Comparison of ENCODE assay signal across 14 cellular contexts in the genomic region with DNA sequence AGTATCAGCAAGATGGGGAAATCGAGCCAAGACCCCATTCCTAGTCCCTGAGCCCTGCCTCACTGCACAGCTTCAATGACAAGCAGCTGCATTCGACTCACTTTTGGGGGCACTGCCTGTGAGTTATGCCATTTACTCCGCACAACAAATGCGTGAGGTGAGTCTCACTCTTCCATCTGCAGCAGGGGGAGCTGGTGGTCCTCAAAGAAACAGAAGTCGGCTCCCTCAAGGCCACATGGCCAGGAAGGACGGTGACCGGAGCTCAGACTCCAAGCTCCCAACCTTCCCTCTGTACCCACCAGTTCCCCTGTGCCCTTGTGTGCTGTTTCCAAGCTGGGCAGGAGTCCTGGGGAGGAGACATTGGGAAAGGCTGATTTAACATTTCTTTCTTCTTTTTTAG.
DNase-seq lines count a peak whose midpoint lies in the region; ATAC-seq, FAIRE-seq and TF ChIP-seq lines count a peak whose summit lies in the region.
"Had no signal": no experiment of that assay in that cellular context is flagged by ENCODE, and none has a peak within 500 bp of the region (broad histone marks: within the 10 kb centered on the region; RNA-seq: fewer than 3 reads in every experiment).

No MANE protein-coding gene starts in this region.

- no peak for TF ChIP-seq POLR2A in GM12878 (IDR thresholded peaks at IDR 0.05; ENCODE audit: low read depth, low read length)

- WGBS in GM12878 (ENCODE audit: insufficient coverage, insufficient replicate concordance, low lambda C conversion rate, missing lambda C conversion rate): 5% methylated on average over 7 of the region's 7 CpGs
- 55% methylated on average over 7 of the region's 7 CpGs for WGBS in mesenchymal stem cell

- no peak overlapping the region for H4K91ac ChIP-seq in mesenchymal stem cell (ENCODE audit: low read length)

- H4K8ac ChIP-seq in mesenchymal stem cell (ENCODE audit: low read length): no peak overlapping the region

- peak; percentile 68 for ATAC-seq in GM12878
- ATAC-seq in GM18858 (IDR thresholded peaks at IDR 0.05; ENCODE audit: unreplicated experiment): no peak
- ATAC-seq: activated CD4-positive, CD25-positive, alpha-beta regulatory T cell treated with anti-CD3 and anti-CD28 coated beads, Interleukin-2, amount 50 U/mL, for 24 hours had no signal

- H3K9ac ChIP-seq in GM12878 (ENCODE audit: control insufficient read depth, insufficient read depth, low read length): no peak overlapping the region
- H3K9ac ChIP-seq in mesenchymal stem cell (ENCODE audit: low read length): no peak overlapping the region

- CTCF ChIA-PET in GM12878 (lab: Yijun Ruan, JAX) (interaction anchor here (0.6 to 2.1 kb wide), 10 partner anchors 83 to 262 kb away, joined by 3 to 41 read pairs (median 4); no protein-coding TSS in a partner anchor), MCF 10A (lab: Yijun Ruan, JAX) (interaction anchor here (0.7 kb wide), 1 partner anchor 93 kb away, joined by 3 read pairs; no protein-coding TSS in a partner anchor)

- H2AK5ac ChIP-seq in mesenchymal stem cell (ENCODE audit: low read length, severe bottlenecking): no peak overlapping the region

- H3K4me3 Mint-ChIP-seq in nephron progenitor cell (no peak overlapping the region), MCF 10A (ENCODE audit: unreplicated experiment) (no peak overlapping the region)

- H3K36me3 ChIP-seq in GM12878 (ENCODE audit: control insufficient read depth in 2 of 2, insufficient read depth in 2 of 2, low read length in 1 of 2) (no peaks in the 10 kb centered on the region), mesenchymal stem cell (ENCODE audit: control insufficient read depth in 1 of 2, insufficient read depth in 2 of 2, low read depth in 1 of 2, low read length in 2 of 2) (no peaks in the 10 kb centered on the region)
- H3K36me3 ChIP-seq: suprapubic skin had no signal

- peak in 1 of 3 experiments; percentile 52; a peak in 2 of 6 replicates for TF ChIP-seq CTCF in GM12878 (IDR thresholded peaks at IDR 0.05 in 2 of 3, conservative IDR thresholded peaks at IDR 0.05 in 1 of 3; ENCODE audit: control insufficient read depth in 2 of 3, extremely low read depth in 1 of 3, insufficient read depth in 1 of 3, low read depth in 3 of 3, low read length in 3 of 3)
- peak; percentile 44 for TF ChIP-seq CTCF in nephron progenitor cell (IDR thresholded peaks at IDR 0.05)
- TF ChIP-seq CTCF in MCF 10A (IDR thresholded peaks at IDR 0.05; ENCODE audit: unreplicated experiment): no peak

- H3K27me3 ChIP-seq in GM12878 (replicated peaks in 1 of 2; ENCODE audit: control insufficient read depth in 2 of 2, insufficient read depth in 2 of 2, low read length in 1 of 2) (peaks cover 0 to 3% of the 10 kb centered on the region in 2 experiments; a peak in 3 of 4 replicates), mesenchymal stem cell (ENCODE audit: control insufficient read depth in 1 of 2, insufficient read depth in 1 of 2, low read length in 2 of 2) (peaks cover 76 to 86% of the 10 kb centered on the region in 2 experiments)

- no peak overlapping the region for H3K14ac ChIP-seq in mesenchymal stem cell (ENCODE audit: low read length in 2 of 2)

- peak; percentile 57 for DNase-seq in ELF-1 (ENCODE audit: low read depth, low spot score)
- DNase-seq in HT1080 (ENCODE audit: low read depth): peak; percentile 23
- DNase-seq in GM12878 (ENCODE audit: low read depth, low spot score): no peak
- peak; percentile 38 for DNase-seq in nephron progenitor cell
- DNase-seq in MCF 10A (ENCODE audit: unreplicated experiment): no peak
- DNase-seq in mesenchymal stem cell: no peak
- DNase-seq: MV-4-11, NCI-H510A, SIG-M5 had no signal

- H3K79me2 ChIP-seq in GM12878 (ENCODE audit: control insufficient read depth, insufficient read depth, low read length): no peaks in the 10 kb centered on the region

- POLR2A ChIA-PET in GM12878 (lab: Charles Lee): no interaction called here
- POLR2A ChIA-PET in MCF 10A (lab: Yijun Ruan, JAX): no interaction called here

- peaks cover 15% of the 10 kb centered on the region for H3K4me1 Mint-ChIP-seq in nephron progenitor cell
- H3K4me1 Mint-ChIP-seq in MCF 10A (ENCODE audit: insufficient read depth, unreplicated experiment): no peaks in the 10 kb centered on the region

- RAD21 ChIA-PET in GM12878 (lab: Charles Lee; ENCODE audit: unreplicated experiment): interaction anchor here (0.6 to 1.9 kb wide), 6 partner anchors 90 to 1774 kb away, joined by 3 to 32 read pairs (median 3); no protein-coding TSS in a partner anchor

- H3K9me3 ChIP-seq in GM12878 (replicated peaks; ENCODE audit: control insufficient read depth, insufficient read depth, low read length) (no peaks in the 10 kb centered on the region), mesenchymal stem cell (ENCODE audit: control insufficient read depth, low read length) (no peaks in the 10 kb centered on the region)
- H3K9me3 ChIP-seq: suprapubic skin had no signal

- H3K9me3 Mint-ChIP-seq in nephron progenitor cell (no peaks in the 10 kb centered on the region), MCF 10A (ENCODE audit: unreplicated experiment) (no peaks in the 10 kb centered on the region)

- H3K27ac Mint-ChIP-seq in nephron progenitor cell (no peak overlapping the region), MCF 10A (ENCODE audit: low read depth, unreplicated experiment) (no peak overlapping the region)

- intact Hi-C loops in GM12878 (cut with micrococcal nuclease; ENCODE audit: unreplicated experiment): no loop called here
- intact Hi-C loops in MCF 10A (cut with micrococcal nuclease): no loop called here

- in situ Hi-C loops in GM12878 (cut with MboI): no loop called here

- no peak overlapping the region for H3K18ac ChIP-seq in mesenchymal stem cell (ENCODE audit: low read depth in 1 of 2, low read length in 2 of 2)

- FAIRE-seq in GM12878 (lab: Jason Lieb, UNC): no peak
- FAIRE-seq: astrocyte, D721Med had no signal

- no peak overlapping the region for H3K4ac ChIP-seq in mesenchymal stem cell (ENCODE audit: low read depth in 1 of 2, low read length in 2 of 2)

- no peaks in the 10 kb centered on the region for H3K79me1 ChIP-seq in mesenchymal stem cell (replicated peaks; ENCODE audit: low read length, poor library complexity, severe bottlenecking)

- TF ChIP-seq EP300 in GM12878 (IDR thresholded peaks at IDR 0.05; ENCODE audit: borderline replicate concordance in 1 of 2, control insufficient read depth in 1 of 2, low read depth in 2 of 2, low read length in 2 of 2): no peak

- H2BK120ac ChIP-seq in mesenchymal stem cell (ENCODE audit: low read depth, low read length): no peak overlapping the region

- H2BK15ac ChIP-seq in mesenchymal stem cell (ENCODE audit: low read depth, poor library complexity, severe bottlenecking): no peak overlapping the region

- no peak overlapping the region for H3K23ac ChIP-seq in mesenchymal stem cell (ENCODE audit: low read length in 2 of 2)

- peak; percentile 35; the same call in 1 of the 2 replicates for TF ChIP-seq RAD21 in GM12878 (IDR thresholded peaks at IDR 0.05; ENCODE audit: insufficient read depth, low read depth, low read length)

- no peaks in the 10 kb centered on the region for H4K20me1 ChIP-seq in GM12878 (ENCODE audit: control insufficient read depth, insufficient read depth)

- H3K36me3 Mint-ChIP-seq in nephron progenitor cell (ENCODE audit: low read depth) (no peaks in the 10 kb centered on the region), MCF 10A (ENCODE audit: insufficient read depth, unreplicated experiment) (no peaks in the 10 kb centered on the region)

- SMC1A ChIA-PET in GM12878 (lab: Charles Lee; ENCODE audit: uncharacterized antibody, unreplicated experiment): interaction anchor here (0.6 to 2.1 kb wide), 11 partner anchors 14 to 263 kb away, joined by 3 to 23 read pairs (median 3); no protein-coding TSS in a partner anchor

- no TSS peak for BruUV-seq in GM12878 (replicated peaks; lab: Mats Ljungman, UMichigan)
- BruUV-seq in MCF 10A (replicated peaks; lab: Mats Ljungman, UMichigan): no TSS peak

- H3K27me3 Mint-ChIP-seq in nephron progenitor cell (ENCODE audit: low read depth, poor library complexity) (peaks cover 56% of the 10 kb centered on the region), MCF 10A (ENCODE audit: insufficient read depth, unreplicated experiment) (peaks cover 75% of the 10 kb centered on the region)

- H3K4me3 ChIP-seq in GM12878 (no peak overlapping the region), mesenchymal stem cell (ENCODE audit: insufficient read depth in 1 of 2, low read depth in 1 of 2, low read length in 2 of 2) (no peak overlapping the region)
- H3K4me3 ChIP-seq: suprapubic skin had no signal

- H3K27ac ChIP-seq in GM12878 (ENCODE audit: control insufficient read depth, insufficient read depth) (no peak overlapping the region), mesenchymal stem cell (ENCODE audit: low read length, poor library complexity, severe bottlenecking) (no peak overlapping the region)
- H3K27ac ChIP-seq: suprapubic skin had no signal

- H3K4me1 ChIP-seq in GM12878 (ENCODE audit: control insufficient read depth, insufficient read depth, low read length) (no peaks in the 10 kb centered on the region), mesenchymal stem cell (ENCODE audit: control insufficient read depth, insufficient read depth, low read depth, low read length) (peaks cover 7% of the 10 kb centered on the region)

- H2BK5ac ChIP-seq in mesenchymal stem cell (ENCODE audit: low read depth, low read length, poor library complexity, severe bottlenecking): no peak overlapping the region

- H2BK12ac ChIP-seq in mesenchymal stem cell (ENCODE audit: low read length in 2 of 2): no peak overlapping the region

- H3K4me2 ChIP-seq in GM12878 (ENCODE audit: control insufficient read depth, insufficient read depth) (no peak overlapping the region), mesenchymal stem cell (ENCODE audit: low read length, poor library complexity, severe bottlenecking) (no peak overlapping the region)

- no peak overlapping the region for H2AFZ ChIP-seq in GM12878 (ENCODE audit: control insufficient read depth, low read depth, low read length)
- H2AFZ ChIP-seq in mesenchymal stem cell (ENCODE audit: low read depth, low read length): no peak overlapping the region

TF ChIP-seq in GM12878, 131 proteins besides CTCF, POLR2A, EP300 and RAD21:
- no peak for TF ChIP-seq BHLHE40 (IDR thresholded peaks at IDR 0.05; ENCODE audit: borderline replicate concordance in 1 of 2, low read depth in 2 of 2, low read length in 1 of 2)
- TF ChIP-seq SMC3 (IDR thresholded peaks at IDR 0.05; ENCODE audit: borderline replicate concordance, low read length): peak; percentile 25; the same call in 1 of the 2 replicates

Comparison
In these comparisons a context has a peak if more than half of its experiments do, and no peak if none do; other contexts are left out.
1. DNase-seq: peak in ELF-1 (single experiment), HT1080 (single experiment) and nephron progenitor cell (single experiment); none in GM12878 (single experiment), MCF 10A (single experiment) and mesenchymal stem cell (single experiment).